In genomic region chr5:169576181-169576598, GRCh38 we compare ENCODE assay signal across 11 cellular contexts. TPM values are rescaled to one million over a fixed set of nuclear protein-coding genes. Genes with fewer than 3 reads are reported as not detected.
DNase-seq lines count a peak whose midpoint lies in the region; ATAC-seq and TF ChIP-seq lines count a peak whose summit lies in the region.
"Had no signal": no experiment of that assay in that cellular context is flagged by ENCODE, and none has a peak within 500 bp of the region (broad histone marks: within the 10 kb centered on the region; RNA-seq: fewer than 3 reads in every experiment).

No MANE protein-coding gene starts in this region.

- no peak overlapping the region for H3K4me3 Mint-ChIP-seq in MCF 10A (ENCODE audit: unreplicated experiment)
- H3K4me3 Mint-ChIP-seq in activated T-helper 17 cell treated with anti-CD3 and anti-CD28 coated beads, Interleukin-2, amount 50 U/mL, for 72 hours: no peak overlapping the region

- H3K27me3 Mint-ChIP-seq in MCF 10A (ENCODE audit: insufficient read depth, unreplicated experiment): no peaks in the 10 kb centered on the region
- peaks cover 23% of the 10 kb centered on the region for H3K27me3 Mint-ChIP-seq in activated T-helper 17 cell treated with anti-CD3 and anti-CD28 coated beads, Interleukin-2, amount 50 U/mL, for 72 hours

- TF ChIP-seq POLR2A in breast epithelium (IDR thresholded peaks at IDR 0.05) (no peak), transverse colon (IDR thresholded peaks at IDR 0.05) (no peak)

- peak overlapping the region; percentile 8 for H3K27ac Mint-ChIP-seq in MCF 10A (ENCODE audit: low read depth, unreplicated experiment)
- H3K27ac Mint-ChIP-seq in activated T-helper 17 cell treated with anti-CD3 and anti-CD28 coated beads, Interleukin-2, amount 50 U/mL, for 72 hours: no peak overlapping the region

- BruUV-seq in MCF 10A (replicated peaks; lab: Mats Ljungman, UMichigan): no TSS peak

- TF ChIP-seq EP300 in transverse colon (IDR thresholded peaks at IDR 0.05; ENCODE audit: low read depth): no peak

- peak; percentile 68 for DNase-seq in MCF 10A (ENCODE audit: unreplicated experiment)
- no peak for DNase-seq in breast epithelium (ENCODE audit: low spot score in 2 of 2)
- DNase-seq in left cardiac atrium: no peak
- peak; percentile 90 for DNase-seq in stromal cell of bone marrow (ENCODE audit: low read depth)
- no peak for DNase-seq in DMS53 (lab: John Stamatoyannopoulos, UW)
- DNase-seq in transverse colon: no peak
- DNase-seq: stimulated activated CD4-positive, alpha-beta T cell treated with anti-CD3 and anti-CD28 coated beads, Interleukin-1b, Interleukin-23, amount 100 ng/mL, for 48 hours had no signal

- POLR2A ChIA-PET in MCF 10A (lab: Yijun Ruan, JAX): no interaction called here

- peaks cover 15% of the 10 kb centered on the region for H3K4me1 Mint-ChIP-seq in MCF 10A (ENCODE audit: insufficient read depth, unreplicated experiment)
- H3K4me1 Mint-ChIP-seq in activated T-helper 17 cell treated with anti-CD3 and anti-CD28 coated beads, Interleukin-2, amount 50 U/mL, for 72 hours: peaks cover 5% of the 10 kb centered on the region

- TF ChIP-seq CTCF in MCF 10A (IDR thresholded peaks at IDR 0.05; ENCODE audit: unreplicated experiment) (no peak), breast epithelium (IDR thresholded peaks at IDR 0.05) (no peak), transverse colon (IDR thresholded peaks at IDR 0.05) (no peak)

- ATAC-seq in activated T-helper 17 cell treated with anti-CD3 and anti-CD28 coated beads, Interleukin-2, amount 50 U/mL, for 72 hours (replicated peaks): peak; percentile 34
- ATAC-seq in left cardiac atrium (peak; percentile 55 to 91), HG02763 (IDR thresholded peaks at IDR 0.05; ENCODE audit: unreplicated experiment) (no peak)

- H3K36me3 Mint-ChIP-seq in MCF 10A (ENCODE audit: insufficient read depth, unreplicated experiment): no peaks in the 10 kb centered on the region
- no peaks in the 10 kb centered on the region for H3K36me3 Mint-ChIP-seq in activated T-helper 17 cell treated with anti-CD3 and anti-CD28 coated beads, Interleukin-2, amount 50 U/mL, for 72 hours (ENCODE audit: low read depth)

- H3K9me3 ChIP-seq in breast epithelium: no peaks in the 10 kb centered on the region
- no peaks in the 10 kb centered on the region for H3K9me3 ChIP-seq in transverse colon

- no peak overlapping the region for H3K27ac ChIP-seq in breast epithelium
- H3K27ac ChIP-seq in transverse colon: no peak overlapping the region
- H3K27ac ChIP-seq: coronary artery, VCaP had no signal

- WGBS in transverse colon (ENCODE audit: low coverage in 1 of 2), 2 donors: 34 to 39% methylated on average over 3 of the region's 3 CpGs

- intact Hi-C loops in MCF 10A (cut with micrococcal nuclease) (no loop called here), breast epithelium (cut with DNase I; ENCODE audit: low total_unique reads) (no loop called here), left cardiac atrium (cut with DNase I) (no loop called here), transverse colon (cut with DNase I; ENCODE audit: low total_unique reads) (no loop called here)

- H3K4me3 ChIP-seq in breast epithelium (no peak overlapping the region), transverse colon (no peak overlapping the region)
- H3K4me3 ChIP-seq: coronary artery had no signal

- H3K36me3 ChIP-seq in breast epithelium (no peaks in the 10 kb centered on the region), transverse colon (no peaks in the 10 kb centered on the region)

- in situ Hi-C loops in transverse colon (cut with MboI; ENCODE audit: low pct_ligation_motif_present in 1 of 4, low pct_unique_long_range_greater_than_20kb in 1 of 4, low sequenced_read_pairs in 3 of 4): loop anchor here in 1 of 4 donors (25.0 kb wide), 1 partner anchor 889 kb away; no protein-coding TSS in a partner anchor

- no peaks in the 10 kb centered on the region for H3K4me1 ChIP-seq in breast epithelium
- peaks cover 0 to 5% (median 0%) of the 10 kb centered on the region in 4 donors for H3K4me1 ChIP-seq in transverse colon

- H3K27me3 ChIP-seq in breast epithelium: no peaks in the 10 kb centered on the region
- peaks cover 8% of the 10 kb centered on the region for H3K27me3 ChIP-seq in transverse colon

- H3K9me3 Mint-ChIP-seq in MCF 10A (ENCODE audit: unreplicated experiment): no peaks in the 10 kb centered on the region
- H3K9me3 Mint-ChIP-seq in activated T-helper 17 cell treated with anti-CD3 and anti-CD28 coated beads, Interleukin-2, amount 50 U/mL, for 72 hours: no peaks in the 10 kb centered on the region

- CTCF ChIA-PET in MCF 10A (lab: Yijun Ruan, JAX): interaction anchor here (0.6 to 11.0 kb wide), 5 partner anchors 586 to 1319 kb away, joined by 3 to 135 read pairs (median 3); no protein-coding TSS in a partner anchor

RNA-seq across cellular contexts. Expression of gene SPDL1, which starts 7.4 kb away (rescaled TPM):
- total RNA-seq in MCF 10A (2022) (40.6 and 51.3 TPM in 2 replicates), breast epithelium (1 to 10 TPM; 8.3 to 9.8 (median 8.8) TPM), left cardiac atrium (1 to 10 TPM; 4.4 to 4.9 TPM), transverse colon (10 to 100 TPM in 1 of 4 donors, 1 to 10 TPM in 3; 1.5 to 23.7 (median 8.8) TPM)
- 10 to 100 TPM; 22.8 to 38.4 TPM for total RNA-seq in activated T-helper 17 cell treated with anti-CD3 and anti-CD28 coated beads, Interleukin-2, amount 50 U/mL, for 72 hours

Comparison
In these comparisons a context has a peak if more than half of its experiments do, and no peak if none do; other contexts are left out.
1. DNase-seq: peak in MCF 10A (single experiment) and stromal cell of bone marrow (single experiment); none in breast epithelium (0 of 2), left cardiac atrium (single experiment), DMS53 (single experiment) and transverse colon (single experiment).